Comparison of ENCODE assay signal across 1 cellular context in genomic region chr2:21041943-21042707, GRCh38.
TF ChIP-seq lines count a peak whose summit lies in the region.

No MANE protein-coding gene starts in this region.

TF ChIP-seq in HepG2, 621 proteins besides CTCF, POLR2A, EP300 and RAD21 (continued from another document and continues in another):
- no peak for TF ChIP-seq DR1 (CRISPR knock-in tag; IDR thresholded peaks at IDR 0.05)
- TF ChIP-seq ZMYM4 (CRISPR knock-in tag; IDR thresholded peaks at IDR 0.05): peak; percentile 54
- peak; percentile 66 for TF ChIP-seq PAXIP1 (CRISPR knock-in tag; conservative IDR thresholded peaks at IDR 0.05)
- TF ChIP-seq IKZF4 (CRISPR knock-in tag; IDR thresholded peaks at IDR 0.05; ENCODE audit: borderline replicate concordance, low read depth, not compliant biosample characterization): peak; percentile 17
- TF ChIP-seq MIER3 (CRISPR knock-in tag; IDR thresholded peaks at IDR 0.05; ENCODE audit: borderline replicate concordance): peak; percentile 94; the same call in 1 of the 2 replicates
- TF ChIP-seq PLRG1 (conservative IDR thresholded peaks at IDR 0.05): no peak
- no peak for TF ChIP-seq DNMT1 (CRISPR knock-in tag; IDR thresholded peaks at IDR 0.05)
- TF ChIP-seq MYPOP (CRISPR knock-in tag; IDR thresholded peaks at IDR 0.05): peak; percentile 77; the same call in 1 of the 2 replicates
- TF ChIP-seq MLLT10 (CRISPR knock-in tag; IDR thresholded peaks at IDR 0.05): peak; percentile 97
- no peak for TF ChIP-seq ZNF160 (CRISPR knock-in tag; IDR thresholded peaks at IDR 0.05)
- peak; percentile 42; the same call in 1 of the 2 replicates for TF ChIP-seq ZNF639 (CRISPR knock-in tag; conservative IDR thresholded peaks at IDR 0.05)
- TF ChIP-seq PHF20 (CRISPR knock-in tag; IDR thresholded peaks at IDR 0.05): peak; percentile 44; the same call in 1 of the 2 replicates
- peak; percentile 90; the same call in 1 of the 2 replicates for TF ChIP-seq NRL (CRISPR knock-in tag; IDR thresholded peaks at IDR 0.05; ENCODE audit: borderline replicate concordance)
- peak; percentile 55 for TF ChIP-seq ZNF18 (CRISPR knock-in tag; IDR thresholded peaks at IDR 0.05; ENCODE audit: insufficient replicate concordance)
- TF ChIP-seq ZNF577 (CRISPR knock-in tag; IDR thresholded peaks at IDR 0.05; ENCODE audit: borderline replicate concordance, low read depth): peak; percentile 25; the same call in 1 of the 2 replicates
- peak; percentile 87; the same call in 1 of the 2 replicates for TF ChIP-seq GATA4 (IDR thresholded peaks at IDR 0.05; ENCODE audit: borderline replicate concordance, low read depth)
- TF ChIP-seq ATF4 (CRISPR knock-in tag; IDR thresholded peaks at IDR 0.05): peak in 1 of 2 experiments; percentile 81; a peak in 2 of 4 replicates
- TF ChIP-seq ZBTB42 (CRISPR knock-in tag; IDR thresholded peaks at IDR 0.05): no peak
- no peak for TF ChIP-seq ZNF547 (CRISPR knock-in tag; IDR thresholded peaks at IDR 0.05)
- TF ChIP-seq HDAC1 (CRISPR knock-in tag; IDR thresholded peaks at IDR 0.05): peak; percentile 83
- peak; percentile 83 for TF ChIP-seq FOXP4 (CRISPR knock-in tag; IDR thresholded peaks at IDR 0.05)
- no peak for TF ChIP-seq TAF15 (IDR thresholded peaks at IDR 0.05; ENCODE audit: low read depth, low read length, poor library complexity, severe bottlenecking)
- TF ChIP-seq ZMYM3 (CRISPR knock-in tag; IDR thresholded peaks at IDR 0.05): peak; percentile 41; the same call in 1 of the 2 replicates
- no peak; the same call in 1 of the 2 replicates for TF ChIP-seq ZNF414 (CRISPR knock-in tag; IDR thresholded peaks at IDR 0.05)
- TF ChIP-seq ZNF609 (CRISPR knock-in tag; IDR thresholded peaks at IDR 0.05; ENCODE audit: borderline replicate concordance): peak; percentile 88
- TF ChIP-seq ZBTB26 (CRISPR knock-in tag; IDR thresholded peaks at IDR 0.05; ENCODE audit: borderline replicate concordance): peak; percentile 87
- 0 out of 2 replicates have a peak, but pooled peaks have one; percentile 80 for TF ChIP-seq IRF9 (CRISPR knock-in tag; IDR thresholded peaks at IDR 0.05; ENCODE audit: borderline replicate concordance)
- TF ChIP-seq RBM22 (optimal IDR thresholded peaks at IDR 0.05; ENCODE audit: low read length): peak; percentile 99
- TF ChIP-seq ZNF441 (CRISPR knock-in tag; IDR thresholded peaks at IDR 0.05; ENCODE audit: borderline replicate concordance): peak; percentile 80
- TF ChIP-seq DMTF1 (CRISPR knock-in tag; IDR thresholded peaks at IDR 0.05): 0 out of 2 replicates have a peak, but pooled peaks have one; percentile 66
- TF ChIP-seq TSC22D2 (CRISPR knock-in tag; IDR thresholded peaks at IDR 0.05; ENCODE audit: borderline replicate concordance): peak; percentile 22; the same call in 1 of the 2 replicates
- peak; percentile 14; the same call in 1 of the 2 replicates for TF ChIP-seq SP4 (CRISPR knock-in tag; IDR thresholded peaks at IDR 0.05)
- TF ChIP-seq ZNF234 (CRISPR knock-in tag; conservative IDR thresholded peaks at IDR 0.05): 0 out of 2 replicates have a peak, but pooled peaks have one; percentile 37
- peak; percentile 13; the same call in 1 of the 2 replicates for TF ChIP-seq FOXA1 (IDR thresholded peaks at IDR 0.05)
- TF ChIP-seq FOXA1 (CRISPR knock-in tag; IDR thresholded peaks at IDR 0.05): peak; percentile 93
